Comparison of ENCODE assay signal across 7 cellular contexts in the genomic region with DNA sequence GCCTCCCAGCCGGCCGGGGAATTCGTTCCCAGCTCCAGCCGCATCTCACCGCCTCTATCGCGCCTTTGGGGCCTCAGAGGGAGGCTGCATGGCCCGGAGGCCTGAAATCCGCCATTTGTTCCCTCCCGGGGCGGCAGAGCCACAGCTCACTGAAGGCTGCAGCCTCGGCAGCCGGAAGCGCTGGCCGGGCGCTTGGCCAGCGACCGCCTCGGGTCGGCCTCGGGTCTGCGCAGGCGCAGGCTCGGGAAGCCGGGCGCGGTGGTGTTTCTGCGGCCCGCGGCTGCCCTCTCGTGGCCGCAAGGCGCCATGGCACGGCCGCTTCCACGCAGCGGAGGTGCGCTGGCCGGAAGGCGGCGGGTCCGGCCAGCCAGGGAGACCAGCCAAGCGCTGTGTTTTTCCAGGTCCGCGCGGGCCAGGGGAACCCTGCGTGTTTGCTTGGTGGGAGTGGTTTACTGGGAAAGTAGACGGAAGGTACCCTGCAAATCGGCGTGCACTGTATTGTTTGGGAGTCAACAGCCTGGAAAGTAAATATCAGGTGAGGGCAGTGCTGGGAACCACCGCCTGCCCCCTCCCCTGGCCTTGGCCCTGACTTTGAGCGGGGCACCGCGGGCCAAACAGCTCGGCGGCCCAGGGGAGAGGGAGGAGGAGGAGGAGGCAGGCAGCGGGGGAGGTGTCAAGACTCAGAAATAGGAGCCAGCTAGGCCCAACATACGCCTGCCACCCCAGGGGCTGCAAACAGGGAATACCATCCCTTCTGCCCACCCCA. TPM values are rescaled to one million over a fixed set of nuclear protein-coding genes. Genes with fewer than 3 reads are reported as not detected.
DNase-seq lines count a peak whose midpoint lies in the region; ATAC-seq and TF ChIP-seq lines count a peak whose summit lies in the region.

No MANE protein-coding gene starts in this region.

- ATAC-seq in GM18498 (IDR thresholded peaks at IDR 0.05; ENCODE audit: unreplicated experiment) (peak; percentile 89), HG02852 (IDR thresholded peaks at IDR 0.05; ENCODE audit: unreplicated experiment) (peak; percentile 82)

- TF ChIP-seq CTCF in astrocyte of the cerebellum (IDR thresholded peaks at IDR 0.05; ENCODE audit: low read depth, low read length, missing control alignments) (peak; percentile 87), hepatocyte (IDR thresholded peaks at IDR 0.05; ENCODE audit: poor library complexity) (peak; percentile 95), retinal pigment epithelial cell (conservative IDR thresholded peaks at IDR 0.05; ENCODE audit: low read depth, low read length) (peak; percentile 76)

- H3K79me2 ChIP-seq in hepatocyte: no peaks in the 10 kb centered on the region

- no peaks in the 10 kb centered on the region for H4K20me1 ChIP-seq in hepatocyte (ENCODE audit: insufficient read depth, poor library complexity, severe bottlenecking)

- peak overlapping the region; percentile 76 for H3K27ac ChIP-seq in hepatocyte

- peaks cover 22% of the 10 kb centered on the region for H3K27me3 ChIP-seq in hepatocyte

- no peaks in the 10 kb centered on the region for H3K36me3 ChIP-seq in hepatocyte (replicated peaks; ENCODE audit: insufficient read depth, low read depth)

- H2AFZ ChIP-seq in hepatocyte: peak overlapping the region; percentile 91

- H3K4me3 ChIP-seq in astrocyte of the cerebellum (ENCODE audit: low read depth, low read length): peak overlapping the region; percentile 42
- H3K4me3 ChIP-seq in hepatocyte: peak overlapping the region; percentile 24
- H3K4me3 ChIP-seq in retinal pigment epithelial cell (ENCODE audit: low read length): peak overlapping the region; percentile 68

- H3K9me2 ChIP-seq in hepatocyte (replicated peaks; ENCODE audit: insufficient read depth): no peaks in the 10 kb centered on the region

- peak overlapping the region; percentile 87 for H3K4me2 ChIP-seq in hepatocyte

- WGBS in hepatocyte (ENCODE audit: low lambda C conversion rate, missing lambda C conversion rate): 3% methylated on average over 55 of the region's 58 CpGs

- no peaks in the 10 kb centered on the region for H3K9me3 ChIP-seq in hepatocyte (ENCODE audit: low read depth)

- in situ Hi-C loops in astrocyte of the cerebellum (cut with HindIII; ENCODE audit: low sequenced_read_pairs): no loop called here

- DNase-seq in NCI-H1436 treated with DMSO at 0.1 percent for 48 hours (lab: John Stamatoyannopoulos, UW): peak; percentile 32
- peak; percentile 77 for DNase-seq in T-helper 9 cell
- peak; percentile 43 for DNase-seq in astrocyte of the cerebellum (ENCODE audit: low read depth)
- DNase-seq in hepatocyte (ENCODE audit: low spot score): peak; percentile 96
- peak; percentile 14 for DNase-seq in retinal pigment epithelial cell (ENCODE audit: low read depth)

- H3K4me1 ChIP-seq in hepatocyte (ENCODE audit: insufficient read depth): peaks cover 12% of the 10 kb centered on the region

RNA-seq across cellular contexts. Expression of a gene that starts 52.7 kb away (rescaled TPM):
- total RNA-seq in hepatocyte: 0.90 and 2.4 TPM in 2 replicates
- polyA plus RNA-seq in hepatocyte: 1.3 and 2.4 TPM in 2 replicates

Comparison
In these comparisons a context has a peak if more than half of its experiments do, and no peak if none do; other contexts are left out.
1. Peak in every context shown above with its lines: DNase-seq, ATAC-seq, H3K4me3 ChIP-seq and H3K27ac ChIP-seq.
2. DNase-seq: peak in every context shown above with its lines; median percentile 96 in hepatocyte; 77 in T-helper 9 cell; 43 in astrocyte of the cerebellum; 32 in NCI-H1436 treated with DMSO at 0.1 percent for 48 hours; 14 in retinal pigment epithelial cell.